ENCODE assay signal across 28 cellular contexts in genomic region chrX:19661977-19662376, GRCh38.
"Had no signal": no experiment of that assay in that cellular context is flagged by ENCODE, and none has a peak within 500 bp of the region (broad histone marks: within the 10 kb centered on the region; RNA-seq: fewer than 3 reads in every experiment).

No MANE protein-coding gene starts in this region.

- H2AFZ ChIP-seq: hepatocyte had no signal

- FAIRE-seq: small intestine, urothelium cell line had no signal

- H3K27ac ChIP-seq: colonic mucosa, epithelial cell of prostate, hepatocyte, lower lobe of right lung, right lobe of liver, transverse colon had no signal

- H3K27me3 ChIP-seq: brain microvascular endothelial cell, colonic mucosa, hepatocyte, right lobe of liver, transverse colon had no signal

- H3K4me1 ChIP-seq: colonic mucosa, lower lobe of right lung, right lobe of liver had no signal

- H3K9me3 ChIP-seq: colonic mucosa, lower lobe of right lung, mucosa of descending colon, right lobe of liver, transverse colon had no signal

- DNase-seq: activated B cell treated with CpG ODN at 0.5 μM for 24 hours; activated CD4-positive, alpha-beta T cell treated with anti-CD3 and anti-CD28 coated beads for 36 hours; activated CD4-positive, alpha-beta T cell treated with anti-CD3 and anti-CD28 coated beads, Interleukin-2, amount 50 U/mL, for 4 hours; activated CD8-positive, alpha-beta memory T cell treated with anti-CD3 and anti-CD28 coated beads, Interleukin-2, amount 50 U/mL, for 48 hours; activated naive CD4-positive, alpha-beta T cell; activated T-cell treated with anti-CD3 and anti-CD28 coated beads, Interleukin-2, amount 50 U/mL, for 4 hours; aorta; brain microvascular endothelial cell; central memory CD4-positive, alpha-beta T cell; colonic mucosa; immature natural killer cell; lower lobe of right lung; mesendoderm; mucosa of descending colon; occipital lobe; posterior cingulate gyrus; right lobe of liver; small intestine; stimulated activated CD4-positive, alpha-beta T cell treated with anti-CD3 and anti-CD28 coated beads, Interleukin-15, amount 100 ng/mL, for 24 hours; stimulated activated CD4-positive, alpha-beta T cell treated with anti-CD3 and anti-CD28 coated beads, Interleukin-2, amount 100 ng/mL, for 48 hours; stimulated activated CD8-positive, alpha-beta memory T cell treated with anti-CD3 and anti-CD28 coated beads, Interleukin-4, amount 100 ng/mL, for 48 hours; stimulated activated naive B cell treated with anti-CD40 and anti-IgM and Interleukin-4, amounts not matched to agents 10 μg/mL and 1 μg/mL and 100 μg/mL, for 72 hours; T-helper 9 cell; transverse colon had no signal

- ATAC-seq: activated CD4-positive, alpha-beta T cell treated with anti-CD3 and anti-CD28 coated beads for 36 hours; activated T-cell treated with anti-CD3 and anti-CD28 coated beads, Interleukin-2, amount 50 U/mL, for 4 hours; left lobe of liver; lower lobe of right lung; mucosa of descending colon; right lobe of liver; stimulated activated naive B cell treated with anti-CD40 and anti-IgM and Interleukin-4, amounts not matched to agents 10 μg/mL and 1 μg/mL and 100 μg/mL, for 72 hours had no signal

- H3K36me3 ChIP-seq: brain microvascular endothelial cell, colonic mucosa, lower lobe of right lung, right lobe of liver, transverse colon had no signal

- H3K79me2 ChIP-seq: hepatocyte had no signal

- H3K4me3 ChIP-seq: colonic mucosa, hepatocyte, lower lobe of right lung, mucosa of descending colon, right lobe of liver, transverse colon had no signal
